Comparison of ENCODE assay signal across 8 cellular contexts in genomic region chr4:141711211-141711610, GRCh38.
A peak's percentile ranks its signal among the peaks of the same experiment; 100 is the strongest.
DNase-seq lines count a peak whose midpoint lies in the region; ATAC-seq, FAIRE-seq and TF ChIP-seq lines count a peak whose summit lies in the region.

No MANE protein-coding gene starts in this region.

- H3K27ac Mint-ChIP-seq in astrocyte (ENCODE audit: unreplicated experiment), result no peak overlapping the region

- TF ChIP-seq CTCF in astrocyte (IDR thresholded peaks at IDR 0.05; ENCODE audit: insufficient read depth, low read depth, low read length) (peak; percentile 66), prostate gland (IDR thresholded peaks at IDR 0.05) (peak in 2 of 4 experiments; percentile 34 to 51)

- H3K9ac ChIP-seq in astrocyte (ENCODE audit: low read length), result no peak overlapping the region
- H3K9ac ChIP-seq in mesenchymal stem cell (ENCODE audit: low read length), result no peak overlapping the region

- intact Hi-C loops in prostate gland (cut with DNase I), result loop anchor here (10.0 kb wide), 1 partner anchor 366 kb away; no protein-coding TSS in a partner anchor

- H3K4me1 ChIP-seq in astrocyte (ENCODE audit: insufficient read depth, low read length), result peaks cover 16% of the 10 kb centered on the region
- peaks cover 2% of the 10 kb centered on the region for H3K4me1 ChIP-seq in mesenchymal stem cell (ENCODE audit: control insufficient read depth, insufficient read depth, low read depth, low read length)
- no peaks in the 10 kb centered on the region for H3K4me1 ChIP-seq in prostate gland (replicated peaks)

- no peaks in the 10 kb centered on the region for H4K20me1 ChIP-seq in astrocyte (ENCODE audit: insufficient read depth, low read length)

- H3K27ac ChIP-seq in astrocyte (ENCODE audit: low read depth, low read length) (no peak overlapping the region), mesenchymal stem cell (ENCODE audit: low read length, poor library complexity, severe bottlenecking) (no peak overlapping the region), prostate gland (no peak overlapping the region)

- peak; percentile 39 for FAIRE-seq in astrocyte (lab: Jason Lieb, UNC)

- H3K36me3 Mint-ChIP-seq in astrocyte (ENCODE audit: low read depth, unreplicated experiment), result peaks cover 3% of the 10 kb centered on the region

- H3K36me3 ChIP-seq in astrocyte (ENCODE audit: insufficient read depth, low read length) (no peaks in the 10 kb centered on the region), mesenchymal stem cell (ENCODE audit: control insufficient read depth in 1 of 2, insufficient read depth in 2 of 2, low read depth in 1 of 2, low read length in 2 of 2) (peaks cover 0 to 7% of the 10 kb centered on the region in 2 experiments), prostate gland (no peaks in the 10 kb centered on the region)

- no peak overlapping the region for H2BK120ac ChIP-seq in mesenchymal stem cell (ENCODE audit: low read depth, low read length)

- no peak overlapping the region for H3K4me3 Mint-ChIP-seq in astrocyte (ENCODE audit: unreplicated experiment)

- H3K27me3 Mint-ChIP-seq in astrocyte (ENCODE audit: low read depth, unreplicated experiment), result no peaks in the 10 kb centered on the region

- H3K4ac ChIP-seq in mesenchymal stem cell (ENCODE audit: low read depth in 1 of 2, low read length in 2 of 2), result no peak overlapping the region

- H3K9me3 ChIP-seq in astrocyte (ENCODE audit: insufficient read depth, low read depth, low read length) (no peaks in the 10 kb centered on the region), mesenchymal stem cell (ENCODE audit: control insufficient read depth, low read length) (peaks cover 9% of the 10 kb centered on the region), prostate gland (no peaks in the 10 kb centered on the region)

- H3K4me3 ChIP-seq in astrocyte (ENCODE audit: insufficient read depth, low read depth, low read length) (no peak overlapping the region), mesenchymal stem cell (ENCODE audit: insufficient read depth in 1 of 2, low read depth in 1 of 2, low read length in 2 of 2) (no peak overlapping the region), prostate gland (no peak overlapping the region)

- peaks cover 20% of the 10 kb centered on the region for H3K79me1 ChIP-seq in mesenchymal stem cell (replicated peaks; ENCODE audit: low read length, poor library complexity, severe bottlenecking)

- no peak for TF ChIP-seq POLR2A in prostate gland (IDR thresholded peaks at IDR 0.05)

- peaks cover 25% of the 10 kb centered on the region for H3K4me1 Mint-ChIP-seq in astrocyte (ENCODE audit: low read depth, unreplicated experiment)

- H3K23ac ChIP-seq in mesenchymal stem cell (ENCODE audit: low read length in 2 of 2), result no peak overlapping the region

- H2AK5ac ChIP-seq in mesenchymal stem cell (ENCODE audit: low read length, severe bottlenecking), result no peak overlapping the region

- no peaks in the 10 kb centered on the region for H3K27me3 ChIP-seq in astrocyte (ENCODE audit: insufficient read depth, low read length)
- no peaks in the 10 kb centered on the region for H3K27me3 ChIP-seq in mesenchymal stem cell (ENCODE audit: control insufficient read depth in 1 of 2, insufficient read depth in 1 of 2, low read length in 2 of 2)
- no peaks in the 10 kb centered on the region for H3K27me3 ChIP-seq in prostate gland (replicated peaks; ENCODE audit: insufficient read depth)

- H3K79me2 ChIP-seq in astrocyte (ENCODE audit: insufficient read depth, low read length), result no peaks in the 10 kb centered on the region

- no peak overlapping the region for H2BK15ac ChIP-seq in mesenchymal stem cell (ENCODE audit: low read depth, poor library complexity, severe bottlenecking)

- ATAC-seq in HG02852 (IDR thresholded peaks at IDR 0.05; ENCODE audit: unreplicated experiment), result peak; percentile 56

- no peak overlapping the region for H2BK12ac ChIP-seq in mesenchymal stem cell (ENCODE audit: low read length in 2 of 2)

- no peak overlapping the region for H2BK5ac ChIP-seq in mesenchymal stem cell (ENCODE audit: low read depth, low read length, poor library complexity, severe bottlenecking)

- H2AFZ ChIP-seq in astrocyte (ENCODE audit: low read depth, low read length), result no peak overlapping the region
- H2AFZ ChIP-seq in mesenchymal stem cell (ENCODE audit: low read depth, low read length), result no peak overlapping the region

- H4K8ac ChIP-seq in mesenchymal stem cell (ENCODE audit: low read length), result no peak overlapping the region

- DNase-seq in EH (ENCODE audit: low read depth) (peak; percentile 40), astrocyte (ENCODE audit: low read depth) (peak; percentile 6), mesenchymal stem cell (peak; percentile 42), NCI-H146 (lab: John Stamatoyannopoulos, UW) (no peak), cerebellar cortex (ENCODE audit: low spot score) (no peak), prostate gland (ENCODE audit: low spot score) (no peak), OCI-M2 (lab: John Stamatoyannopoulos, UW; ENCODE audit: unreplicated experiment) (no peak)

- no peak overlapping the region for H3K4me2 ChIP-seq in astrocyte (ENCODE audit: low read length)
- H3K4me2 ChIP-seq in mesenchymal stem cell (ENCODE audit: low read length, poor library complexity, severe bottlenecking), result no peak overlapping the region

- no peak overlapping the region for H3K14ac ChIP-seq in mesenchymal stem cell (ENCODE audit: low read length in 2 of 2)

- 92% methylated on average over 1 of the region's 1 CpG for WGBS in mesenchymal stem cell
- 54% methylated on average over 1 of the region's 1 CpG for WGBS in prostate gland

- peaks cover 2% of the 10 kb centered on the region for H3K9me3 Mint-ChIP-seq in astrocyte (ENCODE audit: unreplicated experiment)

- no peak overlapping the region for H3K18ac ChIP-seq in mesenchymal stem cell (ENCODE audit: low read depth in 1 of 2, low read length in 2 of 2)

- H4K91ac ChIP-seq in mesenchymal stem cell (ENCODE audit: low read length), result no peak overlapping the region

Comparison
In these comparisons a context has a peak if more than half of its experiments do, and no peak if none do; other contexts are left out.
1. DNase-seq: peak in EH (single experiment), astrocyte (single experiment) and mesenchymal stem cell (single experiment); none in NCI-H146 (single experiment), cerebellar cortex (single experiment), prostate gland (single experiment) and OCI-M2 (single experiment).